2 cellular contexts compared by ENCODE assay signal in genomic region chr18:8962906-8963635, GRCh38.
TF ChIP-seq lines count a peak whose summit lies in the region.

No MANE protein-coding gene starts in this region.

TF ChIP-seq in A549, 52 proteins besides CTCF, POLR2A, EP300 and RAD21:
- TF ChIP-seq CHD2 (IDR thresholded peaks at IDR 0.05; ENCODE audit: low read length, partially characterized antibody): no peak

TF ChIP-seq in IMR-90, 13 proteins besides CTCF, POLR2A, EP300 and RAD21:
- TF ChIP-seq MAFK (IDR thresholded peaks at IDR 0.05; ENCODE audit: low read depth, low read length) (no peak), CEBPB (IDR thresholded peaks at IDR 0.05; ENCODE audit: low read depth, low read length) (0 out of 2 replicates have a peak, but pooled peaks have one; percentile 11)
